ENCODE assay signal across 8 cellular contexts in genomic region chr11:80155412-80156017, GRCh38.
A peak's percentile ranks its signal among the peaks of the same experiment; 100 is the strongest.
DNase-seq lines count a peak whose midpoint lies in the region; ATAC-seq and TF ChIP-seq lines count a peak whose summit lies in the region.

No MANE protein-coding gene starts in this region.

- POLR2A ChIA-PET in GM10248 (lab: Yijun Ruan, JAX) = no interaction called here
- POLR2A ChIA-PET in HEK293T (lab: Yijun Ruan, JAX) = no interaction called here

- CTCF ChIA-PET in GM10248 (lab: Yijun Ruan, JAX) = interaction anchor here (0.8 to 2.2 kb wide), 11 partner anchors 9 to 1510 kb away, joined by 3 to 11 read pairs (median 3); partner anchors contain the start of gene TENM4
- CTCF ChIA-PET in HEK293T (lab: Yijun Ruan, JAX) = interaction anchor here (0.7 kb wide), 1 partner anchor 683 kb away, joined by 3 read pairs; no protein-coding TSS in a partner anchor

- DNase-seq in GM10248 (ENCODE audit: extremely low spot score) = peak; percentile 6
- DNase-seq in HEK293T (ENCODE audit: extremely low spot score) = peak; percentile 12
- peak; percentile 10 for DNase-seq in NCI-H82 treated with DMSO at 0.1 percent for 48 hours (lab: John Stamatoyannopoulos, UW; ENCODE audit: unreplicated experiment)
- peak; percentile 54 for DNase-seq in fibroblast of peridontal ligament (ENCODE audit: extremely low read depth)
- DNase-seq in NCI-H1694 (lab: John Stamatoyannopoulos, UW) = no peak
- no peak for DNase-seq in activated gamma-delta T cell treated with Interleukin-2 at 50 U/mL for 16 hours

- TF ChIP-seq CTCF in GM10248 (IDR thresholded peaks at IDR 0.05; ENCODE audit: control extremely low read depth, extremely low read depth, low read depth, missing control alignments) = peak; percentile 31

- ATAC-seq in HG03045 (IDR thresholded peaks at IDR 0.05; ENCODE audit: unreplicated experiment) = no peak
- no peak for ATAC-seq in GM21786 (IDR thresholded peaks at IDR 0.05; ENCODE audit: unreplicated experiment)

TF ChIP-seq in HEK293T, 16 proteins besides CTCF, POLR2A, EP300 and RAD21:
- no peak for TF ChIP-seq HDGF (IDR thresholded peaks at IDR 0.05; ENCODE audit: borderline replicate concordance)

Comparison
In these comparisons a context has a peak if more than half of its experiments do, and no peak if none do; other contexts are left out.
1. DNase-seq: peak in GM10248 (single experiment), HEK293T (single experiment), NCI-H82 treated with DMSO at 0.1 percent for 48 hours (single experiment) and fibroblast of peridontal ligament (single experiment); none in NCI-H1694 (single experiment) and activated gamma-delta T cell treated with Interleukin-2 at 50 U/mL for 16 hours (single experiment).